7 cellular contexts compared by ENCODE assay signal in genomic region chr1:88538222-88538899, GRCh38.
"Had no signal": no experiment of that assay in that cellular context is flagged by ENCODE, and none has a peak within 500 bp of the region (broad histone marks: within the 10 kb centered on the region; RNA-seq: fewer than 3 reads in every experiment).

No MANE protein-coding gene starts in this region.

- H3K9me3 ChIP-seq: HAP-1 had no signal

- H3K27ac Mint-ChIP-seq: HFFc6 had no signal

- ATAC-seq: HCT116 had no signal

- DNase-seq: GM23248, GOT3, H7, HFFc6, IMR-90 had no signal

- H3K4me3 Mint-ChIP-seq: HFFc6 had no signal

- H3K36me3 ChIP-seq: HAP-1 had no signal

- H3K4me3 ChIP-seq: GM23248, HAP-1 had no signal
